In genomic region chr2:218387369-218388194, GRCh38 we compare ENCODE assay signal across 9 cellular contexts. TPM values are rescaled to one million over a fixed set of nuclear protein-coding genes. Genes with fewer than 3 reads are reported as not detected.
DNase-seq lines count a peak whose midpoint lies in the region; ATAC-seq, FAIRE-seq and TF ChIP-seq lines count a peak whose summit lies in the region.
"Had no signal": no experiment of that assay in that cellular context is flagged by ENCODE, and none has a peak within 500 bp of the region (broad histone marks: within the 10 kb centered on the region; RNA-seq: fewer than 3 reads in every experiment).

No MANE protein-coding gene starts in this region.

- WGBS in small intestine, 3 donors, result 3 to 14% (median 12%) methylated on average over 35 to 38 of the region's 38 CpGs

- H3K27ac ChIP-seq in iPS-20b (ENCODE audit: low read length) (no peak overlapping the region), small intestine (ENCODE audit: low read depth in 1 of 2, low read length in 1 of 2) (peak overlapping the region; percentile 52 to 92)

- no peak for ATAC-seq in HG02973 (IDR thresholded peaks at IDR 0.05; ENCODE audit: unreplicated experiment)

- H3K36me3 ChIP-seq in iPS-20b (ENCODE audit: insufficient read depth, low read depth, low read length), result no peaks in the 10 kb centered on the region
- no peaks in the 10 kb centered on the region for H3K36me3 ChIP-seq in small intestine (ENCODE audit: control insufficient read depth in 2 of 2, insufficient read depth in 2 of 2, low read length in 2 of 2)

- H3K4me3 ChIP-seq in astrocyte of the spinal cord (ENCODE audit: low read depth, low read length) (peak overlapping the region; percentile 30), iPS-20b (ENCODE audit: low read length) (peak overlapping the region; percentile 62), small intestine (ENCODE audit: low read depth in 1 of 2, low read length in 2 of 2) (peak overlapping the region in 1 of 2 donors; percentile 47)

- TF ChIP-seq CTCF in astrocyte of the spinal cord (IDR thresholded peaks at IDR 0.05; ENCODE audit: low read depth, low read length), result no peak

- no peak for FAIRE-seq in small intestine (lab: Jason Lieb, UNC)
- FAIRE-seq: endometrium had no signal

- in situ Hi-C loops in astrocyte of the spinal cord (cut with HindIII; ENCODE audit: low sequenced_read_pairs), result no loop called here

- H3K4me1 ChIP-seq in iPS-20b (ENCODE audit: insufficient read depth, low read length) (0 out of 2 replicates have a peak, but pooled peaks cover 3% of the 10 kb centered on the region), small intestine (ENCODE audit: control insufficient read depth in 2 of 2, insufficient read depth in 1 of 2, low read depth in 1 of 2, low read length in 1 of 2) (no peaks in the 10 kb centered on the region)

- H3K9me3 ChIP-seq in iPS-20b (ENCODE audit: insufficient read depth, low read depth, low read length) (no peaks in the 10 kb centered on the region), small intestine (ENCODE audit: control insufficient read depth, low read depth) (no peaks in the 10 kb centered on the region)

- H3K27me3 ChIP-seq in iPS-20b (ENCODE audit: insufficient read depth, low read length) (peaks cover 31% of the 10 kb centered on the region), small intestine (ENCODE audit: control insufficient read depth in 2 of 2, insufficient read depth in 2 of 2, low read length in 2 of 2) (no peaks in the 10 kb centered on the region)

- H3K9ac ChIP-seq in iPS-20b (ENCODE audit: low read depth, low read length), result peak overlapping the region; percentile 64; the same call in 1 of the 2 replicates

- DNase-seq in D341Med (ENCODE audit: low spot score) (peak; percentile 20), NCI-H187 (lab: John Stamatoyannopoulos, UW) (peak; percentile 39 to 42), astrocyte of the spinal cord (ENCODE audit: low read depth, low spot score) (peak; percentile 79), small intestine (peak; percentile 79), midbrain (lab: John Stamatoyannopoulos, UW) (no peak), glomerular visceral epithelial cell (ENCODE audit: extremely low spot score) (no peak)

RNA-seq across cellular contexts. Expression of gene SLC11A1, which starts 5.5 kb away (rescaled TPM):
- polyA plus RNA-seq in small intestine, result 1 to 10 TPM in 2 of 3 donors, under 1 TPM in 1; 0.54 to 8.4 (median 3.1) TPM

RNA-seq across cellular contexts. Expression of gene CTDSP1, which starts 12.1 kb away (rescaled TPM):
- polyA plus RNA-seq in small intestine, result 100 to 1,000 TPM in 2 of 3 donors, 10 to 100 TPM in 1; 94.3 to 144 (median 111) TPM

RNA-seq across cellular contexts. Expression of gene CATIP, which starts 30.9 kb away (rescaled TPM):
- under 1 TPM in 1 of 3 donors, not detected in 2; 0.09 TPM for polyA plus RNA-seq in small intestine

RNA-seq across cellular contexts. Expression of gene VIL1, which starts 31.3 kb away (rescaled TPM):
- 100 to 1,000 TPM; 247 to 345 (median 280) TPM for polyA plus RNA-seq in small intestine

Comparison
In these comparisons a context has a peak if more than half of its experiments do, and no peak if none do; other contexts are left out.
1. DNase-seq: peak in D341Med (single experiment), NCI-H187 (2 of 2), astrocyte of the spinal cord (single experiment) and small intestine (single experiment); none in midbrain (single experiment) and glomerular visceral epithelial cell (single experiment).